In genomic region chr10:73911553-73912004, GRCh38 we compare ENCODE assay signal across 8 cellular contexts. TPM values are rescaled to one million over a fixed set of nuclear protein-coding genes. Genes with fewer than 3 reads are reported as not detected.
DNase-seq lines count a peak whose midpoint lies in the region; ATAC-seq and TF ChIP-seq lines count a peak whose summit lies in the region.

No MANE protein-coding gene starts in this region.

- 18% methylated on average over 13 of the region's 14 CpGs for WGBS in prostate gland

- H3K27ac ChIP-seq in SJCRH30 (peak overlapping the region; percentile 96), prostate gland (peak overlapping the region; percentile 26 to 49)

- no peak for TF ChIP-seq CTCF in GM06990 (IDR thresholded peaks at IDR 0.05; ENCODE audit: insufficient read depth, low read length, poor library complexity, severe bottlenecking)
- TF ChIP-seq CTCF in fibroblast of pulmonary artery (IDR thresholded peaks at IDR 0.05; ENCODE audit: low read length, missing control alignments) = no peak
- TF ChIP-seq CTCF in prostate gland (IDR thresholded peaks at IDR 0.05) = no peak

- H3K27me3 ChIP-seq in GM06990 (replicated peaks; ENCODE audit: control insufficient read depth, insufficient read depth, low read length) = peaks cover 2% of the 10 kb centered on the region
- no peaks in the 10 kb centered on the region for H3K27me3 ChIP-seq in SJCRH30
- H3K27me3 ChIP-seq in prostate gland (replicated peaks; ENCODE audit: insufficient read depth) = no peaks in the 10 kb centered on the region

- no peak for TF ChIP-seq POLR2A in prostate gland (IDR thresholded peaks at IDR 0.05)

- H3K9me3 ChIP-seq in SJCRH30 (replicated peaks) = no peaks in the 10 kb centered on the region
- no peaks in the 10 kb centered on the region for H3K9me3 ChIP-seq in prostate gland

- intact Hi-C loops in prostate gland (cut with DNase I) = no loop called here

- DNase-seq in GM06990 (ENCODE audit: extremely low read depth, insufficient read length) (no peak), SJCRH30 (no peak), fibroblast of pulmonary artery (ENCODE audit: low read depth) (no peak), prostate gland (ENCODE audit: low spot score) (no peak), DMS153 (lab: John Stamatoyannopoulos, UW) (no peak)

- no peaks in the 10 kb centered on the region for H3K36me3 ChIP-seq in GM06990 (ENCODE audit: control insufficient read depth, insufficient read depth, low read length)
- peaks cover 28% of the 10 kb centered on the region for H3K36me3 ChIP-seq in SJCRH30
- H3K36me3 ChIP-seq in prostate gland = no peaks in the 10 kb centered on the region

- peaks cover 27% of the 10 kb centered on the region for H3K4me1 ChIP-seq in SJCRH30
- no peaks in the 10 kb centered on the region for H3K4me1 ChIP-seq in prostate gland (replicated peaks)

- ATAC-seq in GM18517 (IDR thresholded peaks at IDR 0.05; ENCODE audit: unreplicated experiment) (no peak), GM18907 (IDR thresholded peaks at IDR 0.05; ENCODE audit: unreplicated experiment) (no peak), GM19455 (IDR thresholded peaks at IDR 0.05; ENCODE audit: unreplicated experiment) (no peak)

- H3K4me3 ChIP-seq in GM06990 (replicated peaks; ENCODE audit: low read depth, low read length) (peak overlapping the region; percentile 54), SJCRH30 (peak overlapping the region; percentile 76), fibroblast of pulmonary artery (replicated peaks; ENCODE audit: low read depth, low read length) (peak overlapping the region; percentile 62), prostate gland (peak overlapping the region; percentile 47 to 50)

RNA-seq across cellular contexts. Expression of gene PLAU, which starts 0.6 kb away (rescaled TPM):
- total RNA-seq in SJCRH30 (2014; rRNA removed; shearing (Covaris generic)) = 58.5 and 64.8 TPM in 2 replicates
- total RNA-seq in prostate gland = 10 to 100 TPM in 1 of 2 donors, 1 to 10 TPM in 1; 7.1 to 11.0 TPM

RNA-seq across cellular contexts. Expression of gene CAMK2G, which starts 37.2 kb away (rescaled TPM):
- 25.2 and 30.2 TPM in 2 replicates for total RNA-seq in SJCRH30 (2014; rRNA removed; shearing (Covaris generic))
- total RNA-seq in prostate gland = 10 to 100 TPM; 41.9 to 47.8 TPM
